Comparison of ENCODE assay signal across 7 cellular contexts in genomic region chr4:27760176-27760575, GRCh38.
"Had no signal": no experiment of that assay in that cellular context is flagged by ENCODE, and none has a peak within 500 bp of the region (broad histone marks: within the 10 kb centered on the region; RNA-seq: fewer than 3 reads in every experiment).

No MANE protein-coding gene starts in this region.

- H3K4me3 ChIP-seq: GM23338 had no signal

- H3K4me3 Mint-ChIP-seq: GM23338, H9, IgD-negative memory B cell had no signal

- H3K36me3 Mint-ChIP-seq: IgD-negative memory B cell had no signal

- DNase-seq: H9, HCEC 1CT had no signal

- H2AFZ ChIP-seq: GM23338 had no signal

- FAIRE-seq: H1, H54, HTR-8/SVneo had no signal

- H3K4me2 ChIP-seq: GM23338 had no signal

- H3K27ac Mint-ChIP-seq: GM23338, H9, IgD-negative memory B cell had no signal

- H3K27me3 Mint-ChIP-seq: IgD-negative memory B cell had no signal

- ATAC-seq: GM23338 had no signal

- H3K4me1 Mint-ChIP-seq: GM23338, H9, IgD-negative memory B cell had no signal

- H3K9me3 Mint-ChIP-seq: GM23338, H9 had no signal
